ENCODE assay signal across 24 cellular contexts in the genomic region with DNA sequence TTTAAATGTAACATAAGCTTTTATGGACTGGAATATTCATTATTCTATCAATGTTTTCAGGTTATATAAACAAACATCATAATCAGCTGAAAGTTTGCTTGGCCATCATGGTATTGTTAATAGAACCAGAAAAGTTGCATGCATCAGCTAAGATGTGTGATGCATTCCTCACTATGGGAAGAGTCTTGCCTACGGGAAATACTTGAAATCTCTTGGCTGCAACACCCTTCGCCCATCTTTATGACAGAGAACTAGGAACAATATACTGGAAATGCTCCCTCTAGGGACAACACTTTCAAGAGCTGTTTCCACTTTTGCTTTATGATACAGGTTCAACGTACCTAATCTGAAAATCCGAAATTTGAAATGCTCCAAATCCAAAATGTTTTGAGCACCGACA.
"Had no signal": no experiment of that assay in that cellular context is flagged by ENCODE, and none has a peak within 500 bp of the region (broad histone marks: within the 10 kb centered on the region; RNA-seq: fewer than 3 reads in every experiment).

No MANE protein-coding gene starts in this region.

- ATAC-seq: mucosa of descending colon; naive thymus-derived CD4-positive, alpha-beta T cell; natural killer cell treated with Interleukin-12 subunit alpha and Interleukin-12 subunit beta and Interleukin-15 and Interleukin-18, amount 100 ng/mL, for 72 hours; pancreas; right cardiac atrium; sciatic nerve; stimulated activated naive B cell treated with anti-CD40 and anti-IgM and Interleukin-4, amounts not matched to agents 10 μg/mL and 1 μg/mL and 100 μg/mL, for 72 hours had no signal

- FAIRE-seq: pancreas had no signal

- H3K27me3 ChIP-seq: pancreas, tibial nerve, upper lobe of left lung, vagina had no signal

- H3K4me1 ChIP-seq: left ventricle myocardium inferior, pancreas, prostate gland, tibial nerve, upper lobe of left lung, vagina had no signal

- H3K4me3 ChIP-seq: left ventricle myocardium inferior, lung, mucosa of descending colon, pancreas, prostate gland, skin epidermis, tibial nerve, upper lobe of left lung, vagina had no signal

- H3K36me3 ChIP-seq: left ventricle myocardium inferior, pancreas, prostate gland, tibial nerve, upper lobe of left lung, vagina had no signal

- DNase-seq: hypothalamus; islet precursor cell; left ventricle myocardium inferior; midbrain; mucosa of descending colon; naive thymus-derived CD4-positive, alpha-beta T cell; nucleus accumbens; pancreas; posterior cingulate gyrus; retina; right cardiac atrium; stimulated activated CD4-positive, alpha-beta T cell treated with anti-CD3 and anti-CD28 coated beads, Interleukin-12 subunit alpha, Interleukin-12 subunit beta, amount 100 ng/mL, for 4 hours; stimulated activated CD4-positive, alpha-beta T cell treated with anti-CD3 and anti-CD28 coated beads, Interleukin-15, amount 100 ng/mL, for 24 hours; stimulated activated CD4-positive, alpha-beta T cell treated with anti-CD3 and anti-CD28 coated beads, Interleukin-2, amount 100 ng/mL, for 24 hours; stimulated activated CD4-positive, alpha-beta T cell treated with anti-CD3 and anti-CD28 coated beads, Interleukin-4, amount 100 ng/mL, for 1 hour; stimulated activated naive B cell treated with anti-CD40 and anti-IgM and Interleukin-4, amounts not matched to agents 10 μg/mL and 1 μg/mL and 100 μg/mL, for 72 hours; upper lobe of left lung had no signal

- H3K27ac ChIP-seq: left ventricle myocardium inferior, pancreas, prostate gland, skin epidermis, tibial nerve, upper lobe of left lung, vagina had no signal
